In genomic region chr17:61144876-61145564, GRCh38 we compare ENCODE assay signal across 1 cellular context.
TF ChIP-seq lines count a peak whose summit lies in the region.

No MANE protein-coding gene starts in this region.

TF ChIP-seq in K562, 482 proteins besides CTCF, POLR2A, EP300 and RAD21 (continued from another document):
- TF ChIP-seq MGA (IDR thresholded peaks at IDR 0.05) (no peak), MTA2 (IDR thresholded peaks at IDR 0.05; ENCODE audit: low read depth) (peak; percentile 30; the same call in 1 of the 2 replicates), HNRNPLL (IDR thresholded peaks at IDR 0.05; ENCODE audit: low read depth, low read length, poor library complexity, severe bottlenecking) (peak; percentile 33), CBFA2T2 (conservative IDR thresholded peaks at IDR 0.05) (peak; percentile 51), TAL1 (IDR thresholded peaks at IDR 0.05) (peak; percentile 77), TCF15 (CRISPR knock-in tag; IDR thresholded peaks at IDR 0.05) (no peak), ZNF324 (CRISPR knock-in tag; IDR thresholded peaks at IDR 0.05) (peak; percentile 39; the same call in 1 of the 2 replicates)
